In genomic region chr9:134420974-134421432, GRCh38 we compare ENCODE assay signal across 1 cellular context.
TF ChIP-seq lines count a peak whose summit lies in the region.

No MANE protein-coding gene starts in this region.

TF ChIP-seq in HEK293, 187 proteins besides CTCF, POLR2A, EP300 and RAD21 (continued from another document):
- no peak for TF ChIP-seq PRDM2 (tag by site-specific recombination; IDR thresholded peaks at IDR 0.05; ENCODE audit: borderline replicate concordance)
